19 cellular contexts compared by ENCODE assay signal in the genomic region with DNA sequence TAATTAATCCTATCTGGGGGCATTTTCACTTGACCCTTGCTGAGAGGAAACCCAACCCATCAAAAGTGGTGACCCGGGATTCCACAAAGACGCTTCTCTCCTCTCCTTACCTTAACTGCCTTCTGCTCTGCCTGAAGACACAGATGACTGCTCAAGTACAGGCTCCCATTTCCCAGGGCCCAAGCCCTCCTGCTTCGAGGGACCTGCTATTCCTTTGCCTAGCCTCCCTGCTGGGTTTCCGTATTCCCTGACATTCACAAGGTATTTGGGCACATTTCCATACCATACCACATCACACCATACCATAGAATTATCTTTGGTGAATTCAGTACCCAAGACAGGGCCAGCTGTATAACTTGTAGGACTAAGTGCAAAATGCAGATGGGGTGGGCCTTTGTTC. TPM values are rescaled to one million over a fixed set of nuclear protein-coding genes. Genes with fewer than 3 reads are reported as not detected.
DNase-seq lines count a peak whose midpoint lies in the region; ATAC-seq, FAIRE-seq and TF ChIP-seq lines count a peak whose summit lies in the region.
"Had no signal": no experiment of that assay in that cellular context is flagged by ENCODE, and none has a peak within 500 bp of the region (broad histone marks: within the 10 kb centered on the region; RNA-seq: fewer than 3 reads in every experiment).

No MANE protein-coding gene starts in this region.

- no peak for TF ChIP-seq CTCF in endodermal cell (conservative IDR thresholded peaks at IDR 0.05)

- ATAC-seq in memory B cell (ENCODE audit: low read depth) (no peak), HG02642 (IDR thresholded peaks at IDR 0.05; ENCODE audit: poor library complexity, unreplicated experiment) (no peak), HG03565 (IDR thresholded peaks at IDR 0.05; ENCODE audit: unreplicated experiment) (no peak)
- ATAC-seq: HepG2 had no signal

- H3K9ac ChIP-seq in endodermal cell (ENCODE audit: extremely low read depth, low read length, poor library complexity, severe bottlenecking): no peak overlapping the region

- H3K9me3 ChIP-seq in endodermal cell (ENCODE audit: control insufficient read depth, low read length): no peaks in the 10 kb centered on the region
- H3K9me3 ChIP-seq: BE2C, Caco-2, HAP-1 had no signal

- H3K4me1 Mint-ChIP-seq in endodermal cell (peaks cover 6% of the 10 kb centered on the region), memory B cell (no peaks in the 10 kb centered on the region)

- H3K36me3 Mint-ChIP-seq in endodermal cell (ENCODE audit: low read depth) (no peaks in the 10 kb centered on the region), memory B cell (no peaks in the 10 kb centered on the region)
- H3K36me3 Mint-ChIP-seq: IgD-negative memory B cell had no signal

- H3K9me3 Mint-ChIP-seq in endodermal cell: no peaks in the 10 kb centered on the region
- H3K9me3 Mint-ChIP-seq in memory B cell: no peaks in the 10 kb centered on the region
- H3K9me3 Mint-ChIP-seq: CD4-positive, alpha-beta T cell; IgD-negative memory B cell had no signal

- no peaks in the 10 kb centered on the region for H3K4me1 ChIP-seq in endodermal cell (ENCODE audit: control insufficient read depth, insufficient read depth, low read length)
- H3K4me1 ChIP-seq: BE2C, Caco-2, HAP-1 had no signal

- H3K27me3 Mint-ChIP-seq in endodermal cell (ENCODE audit: insufficient read depth) (peaks cover 10% of the 10 kb centered on the region), memory B cell (no peaks in the 10 kb centered on the region)
- H3K27me3 Mint-ChIP-seq: CD4-positive, alpha-beta T cell had no signal

- no peak for TF ChIP-seq EP300 in Ishikawa (IDR thresholded peaks at IDR 0.05; ENCODE audit: borderline replicate concordance)

- TF ChIP-seq RAD21 in Ishikawa (IDR thresholded peaks at IDR 0.05; ENCODE audit: low read depth): no peak

- WGBS in endodermal cell (ENCODE audit: insufficient coverage in 1 of 2, insufficient read length in 1 of 2), 2 experiments: 74 to 80% methylated on average over 4 of the region's 4 CpGs

- DNase-seq in endodermal cell (peak; percentile 68), memory B cell (ENCODE audit: low spot score in 2 of 2) (no peak), urothelium cell line (ENCODE audit: low spot score) (no peak), superior temporal gyrus (ENCODE audit: extremely low spot score) (no peak)
- DNase-seq: ACHN; BE2C; C1 segment of cervical spinal cord; Caco-2; CD4-positive, alpha-beta T cell had no signal

- H3K4me3 Mint-ChIP-seq in endodermal cell (no peak overlapping the region), memory B cell (no peak overlapping the region)
- H3K4me3 Mint-ChIP-seq: CD4-positive, alpha-beta T cell; IgD-negative memory B cell had no signal

- H3K36me3 ChIP-seq in endodermal cell (ENCODE audit: control insufficient read depth, insufficient read depth, low read length): no peaks in the 10 kb centered on the region
- H3K36me3 ChIP-seq: BE2C, HAP-1 had no signal

- peak; percentile 72 for FAIRE-seq in urothelium cell line (lab: Jason Lieb, UNC)
- FAIRE-seq: D721Med, GM12891, GM19239, HepG2 had no signal

- no peak overlapping the region for H3K27ac ChIP-seq in endodermal cell (ENCODE audit: low read depth, low read length)

- H3K4me3 ChIP-seq in endodermal cell (ENCODE audit: low read length): no peak overlapping the region
- H3K4me3 ChIP-seq: HAP-1 had no signal

- H3K27ac Mint-ChIP-seq in endodermal cell (no peak overlapping the region), memory B cell (peak overlapping the region; percentile 15)
- H3K27ac Mint-ChIP-seq: CD4-positive, alpha-beta T cell; IgD-negative memory B cell had no signal

- no peaks in the 10 kb centered on the region for H3K27me3 ChIP-seq in endodermal cell (ENCODE audit: control insufficient read depth, insufficient read depth, low read length, poor library complexity, severe bottlenecking)
- H3K27me3 ChIP-seq: BE2C had no signal

TF ChIP-seq in Ishikawa, 13 proteins besides CTCF, POLR2A, EP300 and RAD21:
- TF ChIP-seq ZBTB7A (IDR thresholded peaks at IDR 0.05; ENCODE audit: low read depth) (no peak), YY1 (IDR thresholded peaks at IDR 0.05; ENCODE audit: low read depth) (no peak), CEBPB (IDR thresholded peaks at IDR 0.05) (no peak), TAF1 (IDR thresholded peaks at IDR 0.05; ENCODE audit: low read depth) (no peak), EGR1 (IDR thresholded peaks at IDR 0.05) (no peak), CREB1 (IDR thresholded peaks at IDR 0.05; ENCODE audit: low read depth) (no peak), TCF12 (IDR thresholded peaks at IDR 0.05; ENCODE audit: low read depth) (no peak), FOXM1 (IDR thresholded peaks at IDR 0.05; ENCODE audit: borderline replicate concordance, low read depth) (no peak), NFIC (IDR thresholded peaks at IDR 0.05) (no peak), TEAD4 (IDR thresholded peaks at IDR 0.05) (peak; percentile 29; the same call in 1 of the 2 replicates)
- TF ChIP-seq, protein P1, sequence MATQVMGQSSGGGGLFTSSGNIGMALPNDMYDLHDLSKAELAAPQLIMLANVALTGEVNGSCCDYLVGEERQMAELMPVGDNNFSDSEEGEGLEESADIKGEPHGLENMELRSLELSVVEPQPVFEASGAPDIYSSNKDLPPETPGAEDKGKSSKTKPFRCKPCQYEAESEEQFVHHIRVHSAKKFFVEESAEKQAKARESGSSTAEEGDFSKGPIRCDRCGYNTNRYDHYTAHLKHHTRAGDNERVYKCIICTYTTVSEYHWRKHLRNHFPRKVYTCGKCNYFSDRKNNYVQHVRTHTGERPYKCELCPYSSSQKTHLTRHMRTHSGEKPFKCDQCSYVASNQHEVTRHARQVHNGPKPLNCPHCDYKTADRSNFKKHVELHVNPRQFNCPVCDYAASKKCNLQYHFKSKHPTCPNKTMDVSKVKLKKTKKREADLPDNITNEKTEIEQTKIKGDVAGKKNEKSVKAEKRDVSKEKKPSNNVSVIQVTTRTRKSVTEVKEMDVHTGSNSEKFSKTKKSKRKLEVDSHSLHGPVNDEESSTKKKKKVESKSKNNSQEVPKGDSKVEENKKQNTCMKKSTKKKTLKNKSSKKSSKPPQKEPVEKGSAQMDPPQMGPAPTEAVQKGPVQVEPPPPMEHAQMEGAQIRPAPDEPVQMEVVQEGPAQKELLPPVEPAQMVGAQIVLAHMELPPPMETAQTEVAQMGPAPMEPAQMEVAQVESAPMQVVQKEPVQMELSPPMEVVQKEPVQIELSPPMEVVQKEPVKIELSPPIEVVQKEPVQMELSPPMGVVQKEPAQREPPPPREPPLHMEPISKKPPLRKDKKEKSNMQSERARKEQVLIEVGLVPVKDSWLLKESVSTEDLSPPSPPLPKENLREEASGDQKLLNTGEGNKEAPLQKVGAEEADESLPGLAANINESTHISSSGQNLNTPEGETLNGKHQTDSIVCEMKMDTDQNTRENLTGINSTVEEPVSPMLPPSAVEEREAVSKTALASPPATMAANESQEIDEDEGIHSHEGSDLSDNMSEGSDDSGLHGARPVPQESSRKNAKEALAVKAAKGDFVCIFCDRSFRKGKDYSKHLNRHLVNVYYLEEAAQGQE (IDR thresholded peaks at IDR 0.05; ENCODE audit: low read depth): peak; percentile 46; the same call in 1 of the 2 replicates
- TF ChIP-seq, protein P2, sequence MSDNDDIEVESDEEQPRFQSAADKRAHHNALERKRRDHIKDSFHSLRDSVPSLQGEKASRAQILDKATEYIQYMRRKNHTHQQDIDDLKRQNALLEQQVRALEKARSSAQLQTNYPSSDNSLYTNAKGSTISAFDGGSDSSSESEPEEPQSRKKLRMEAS (IDR thresholded peaks at IDR 0.05): no peak
- TF ChIP-seq, protein P3, sequence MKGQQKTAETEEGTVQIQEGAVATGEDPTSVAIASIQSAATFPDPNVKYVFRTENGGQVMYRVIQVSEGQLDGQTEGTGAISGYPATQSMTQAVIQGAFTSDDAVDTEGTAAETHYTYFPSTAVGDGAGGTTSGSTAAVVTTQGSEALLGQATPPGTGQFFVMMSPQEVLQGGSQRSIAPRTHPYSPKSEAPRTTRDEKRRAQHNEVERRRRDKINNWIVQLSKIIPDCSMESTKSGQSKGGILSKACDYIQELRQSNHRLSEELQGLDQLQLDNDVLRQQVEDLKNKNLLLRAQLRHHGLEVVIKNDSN (IDR thresholded peaks at IDR 0.05): no peak

RNA-seq across cellular contexts. Expression of a gene that starts 9.8 kb away (rescaled TPM):
- 100 to 1,000 TPM in 1 of 2 donors, 10 to 100 TPM in 1; 84.2 to 146 TPM for total RNA-seq in endodermal cell
- 65.8 TPM for polyA plus RNA-seq in endodermal cell (2013, experiment 1 of 2)
- 70.2 TPM for polyA plus RNA-seq in endodermal cell (2013, experiment 2 of 2)

RNA-seq across cellular contexts. Expression of a gene that starts 22.2 kb away (rescaled TPM):
- total RNA-seq in endodermal cell: 1 to 10 TPM in 1 of 2 donors, under 1 TPM in 1; 0.44 to 1.5 TPM
- polyA plus RNA-seq in endodermal cell (2013, experiment 1 of 2): 0.28 TPM
- polyA plus RNA-seq in endodermal cell (2013, experiment 2 of 2): 0.37 TPM
- total RNA-seq: Caco-2; CD4-positive, alpha-beta T cell; H4 had no signal
- polyA plus RNA-seq: IgD-negative memory B cell had no signal
